In the genomic region with DNA sequence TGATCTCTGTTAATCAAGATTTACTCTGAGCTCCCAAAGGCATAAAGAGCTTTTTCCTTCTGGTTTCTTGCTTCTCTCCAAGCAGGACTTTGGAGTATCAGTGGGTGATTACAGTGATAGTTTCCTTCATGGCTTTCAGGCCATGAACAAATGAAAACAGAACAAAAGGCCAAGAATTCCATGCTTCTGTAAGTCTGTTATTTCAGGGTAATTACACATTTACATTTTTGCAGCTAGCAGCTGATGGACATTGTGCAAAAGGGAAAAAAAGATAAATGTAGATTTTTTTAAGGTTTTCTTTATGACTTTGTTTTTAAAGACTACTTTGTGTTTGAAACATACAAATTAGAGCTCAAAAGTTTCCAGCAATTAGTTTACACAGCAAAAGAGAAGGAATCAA, we compare ENCODE assay signal across 27 cellular contexts.
"Had no signal": no experiment of that assay in that cellular context is flagged by ENCODE, and none has a peak within 500 bp of the region (broad histone marks: within the 10 kb centered on the region; RNA-seq: fewer than 3 reads in every experiment).

No MANE protein-coding gene starts in this region.

- H3K36me3 ChIP-seq: colonic mucosa, esophagus squamous epithelium, gastrocnemius medialis, heart right ventricle, left lung, lower lobe of right lung had no signal

- H3K4me3 Mint-ChIP-seq: dendritic cell treated with granulocyte-macrophage colony-stimulating factor and Interleukin-4, amounts not matched to agents 40 ng/mL and 50 ng/mL, for 4 days; effector memory CD8-positive, alpha-beta T cell; endodermal cell; immature natural killer cell; mesothelial cell of epicardium had no signal

- H3K27me3 ChIP-seq: colonic mucosa, esophagus squamous epithelium, gastrocnemius medialis, heart right ventricle, left lung had no signal

- ATAC-seq: effector memory CD8-positive, alpha-beta T cell; esophagus mucosa; gastrocnemius medialis; heart right ventricle; left colon; left lung; left ventricle myocardium superior; lower lobe of right lung; mucosa of descending colon had no signal

- H3K9me3 Mint-ChIP-seq: dendritic cell treated with granulocyte-macrophage colony-stimulating factor and Interleukin-4, amounts not matched to agents 40 ng/mL and 50 ng/mL, for 4 days; endodermal cell; immature natural killer cell had no signal

- H3K27ac Mint-ChIP-seq: dendritic cell treated with granulocyte-macrophage colony-stimulating factor and Interleukin-4, amounts not matched to agents 40 ng/mL and 50 ng/mL, for 4 days; effector memory CD8-positive, alpha-beta T cell; endodermal cell; immature natural killer cell; mesothelial cell of epicardium had no signal

- H3K27me3 Mint-ChIP-seq: dendritic cell treated with granulocyte-macrophage colony-stimulating factor and Interleukin-4, amounts not matched to agents 40 ng/mL and 50 ng/mL, for 4 days; effector memory CD8-positive, alpha-beta T cell had no signal

- H3K36me3 Mint-ChIP-seq: immature natural killer cell, mesothelial cell of epicardium had no signal

- H3K4me3 ChIP-seq: colonic mucosa, esophagus squamous epithelium, gastrocnemius medialis, heart right ventricle, left lung, lower lobe of right lung, mucosa of descending colon had no signal

- H3K4me1 ChIP-seq: colonic mucosa, esophagus squamous epithelium, gastrocnemius medialis, left lung, lower lobe of right lung had no signal

- H3K9me3 ChIP-seq: colonic mucosa, esophagus squamous epithelium, gastrocnemius medialis, heart right ventricle, left lung, lower lobe of right lung, mucosa of descending colon had no signal

- H3K4me1 Mint-ChIP-seq: mesothelial cell of epicardium had no signal

- DNase-seq: colonic mucosa; cortex of kidney; effector CD8-positive, alpha-beta T cell; effector memory CD8-positive, alpha-beta T cell; endodermal cell; erythroblast; esophagus squamous epithelium; foreskin fibroblast; foreskin melanocyte; gastrocnemius medialis; glutamatergic neuron; head of caudate nucleus; heart right ventricle; hypothalamus; immature natural killer cell; islet precursor cell; kidney; kidney glomerular epithelial cell; left colon; left lung; left ventricle myocardium superior; lower lobe of right lung; mesenchymal stem cell; mucosa of descending colon had no signal
